In the genomic region with DNA sequence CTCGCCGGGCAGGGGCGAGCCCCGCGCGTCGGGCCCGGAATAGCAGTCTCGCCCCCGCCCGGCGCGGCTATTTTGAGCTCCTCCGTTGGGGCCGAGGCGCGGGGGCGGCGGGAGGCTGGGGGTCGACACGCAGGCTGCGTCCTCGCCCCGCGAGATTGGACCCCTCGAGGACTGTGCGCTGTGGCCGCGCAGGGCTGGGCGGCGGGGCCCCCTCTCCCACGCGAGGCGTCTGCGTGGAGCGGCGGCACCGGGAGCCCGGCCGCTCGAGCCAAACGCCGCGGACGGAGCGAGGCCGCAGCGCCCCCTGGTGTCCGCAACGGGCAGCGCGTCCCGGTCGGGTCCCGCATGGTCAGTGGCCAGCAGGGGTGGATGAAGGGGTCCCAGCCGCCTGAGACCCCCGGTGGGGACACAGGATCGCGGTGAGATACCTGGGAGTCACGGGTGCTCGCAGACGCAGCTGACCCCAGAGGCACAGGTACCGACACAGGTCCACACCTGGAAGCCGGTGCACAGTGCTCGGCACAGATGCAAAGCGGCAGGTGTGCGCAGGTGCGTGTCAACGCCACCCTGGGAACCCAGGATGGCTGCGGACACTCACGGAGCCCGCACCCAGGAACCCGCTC, we compare ENCODE assay signal across 1 cellular context.
TF ChIP-seq lines count a peak whose summit lies in the region.

No MANE protein-coding gene starts in this region.

TF ChIP-seq in GM12878, 131 proteins besides CTCF, POLR2A, EP300 and RAD21 (continued from another document and continues in another):
- TF ChIP-seq, protein P1, sequence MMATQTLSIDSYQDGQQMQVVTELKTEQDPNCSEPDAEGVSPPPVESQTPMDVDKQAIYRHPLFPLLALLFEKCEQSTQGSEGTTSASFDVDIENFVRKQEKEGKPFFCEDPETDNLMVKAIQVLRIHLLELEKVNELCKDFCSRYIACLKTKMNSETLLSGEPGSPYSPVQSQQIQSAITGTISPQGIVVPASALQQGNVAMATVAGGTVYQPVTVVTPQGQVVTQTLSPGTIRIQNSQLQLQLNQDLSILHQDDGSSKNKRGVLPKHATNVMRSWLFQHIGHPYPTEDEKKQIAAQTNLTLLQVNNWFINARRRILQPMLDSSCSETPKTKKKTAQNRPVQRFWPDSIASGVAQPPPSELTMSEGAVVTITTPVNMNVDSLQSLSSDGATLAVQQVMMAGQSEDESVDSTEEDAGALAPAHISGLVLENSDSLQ (IDR thresholded peaks at IDR 0.05): no peak
- peak in 1 of 2 experiments; percentile 93; a peak in 2 of 3 replicates for TF ChIP-seq EGR1 (IDR thresholded peaks at IDR 0.05; ENCODE audit: borderline replicate concordance in 1 of 2, low read depth in 2 of 2, low read length in 2 of 2)
- peak; percentile 85 for TF ChIP-seq SMC3 (IDR thresholded peaks at IDR 0.05; ENCODE audit: borderline replicate concordance, low read length)
- TF ChIP-seq, protein P2, sequence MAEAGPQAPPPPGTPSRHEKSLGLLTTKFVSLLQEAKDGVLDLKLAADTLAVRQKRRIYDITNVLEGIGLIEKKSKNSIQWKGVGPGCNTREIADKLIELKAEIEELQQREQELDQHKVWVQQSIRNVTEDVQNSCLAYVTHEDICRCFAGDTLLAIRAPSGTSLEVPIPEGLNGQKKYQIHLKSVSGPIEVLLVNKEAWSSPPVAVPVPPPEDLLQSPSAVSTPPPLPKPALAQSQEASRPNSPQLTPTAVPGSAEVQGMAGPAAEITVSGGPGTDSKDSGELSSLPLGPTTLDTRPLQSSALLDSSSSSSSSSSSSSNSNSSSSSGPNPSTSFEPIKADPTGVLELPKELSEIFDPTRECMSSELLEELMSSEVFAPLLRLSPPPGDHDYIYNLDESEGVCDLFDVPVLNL (IDR thresholded peaks at IDR 0.05; ENCODE audit: low read depth, low read length): no peak
- no peak for TF ChIP-seq PAX8 (IDR thresholded peaks at IDR 0.05)
- TF ChIP-seq FOXM1 (IDR thresholded peaks at IDR 0.05; ENCODE audit: low read depth, low read length): no peak
- no peak for TF ChIP-seq CREB1 (IDR thresholded peaks at IDR 0.05; ENCODE audit: low read depth)
- peak; percentile 99 for TF ChIP-seq LARP7 (IDR thresholded peaks at IDR 0.05)
- TF ChIP-seq SUPT20H (IDR thresholded peaks at IDR 0.05; ENCODE audit: borderline replicate concordance, control insufficient read depth, low read depth, low read length): no peak
- TF ChIP-seq MYC (IDR thresholded peaks at IDR 0.05; ENCODE audit: insufficient read depth, insufficient read length, insufficient replicate concordance, low read length, severe bottlenecking): no peak
- peak; percentile 89; the same call in 1 of the 2 replicates for TF ChIP-seq ZNF207 (IDR thresholded peaks at IDR 0.05; ENCODE audit: borderline replicate concordance)
- TF ChIP-seq ELK1 (IDR thresholded peaks at IDR 0.05; ENCODE audit: low read depth, low read length): no peak
- no peak for TF ChIP-seq FOXK2 (IDR thresholded peaks at IDR 0.05)
- no peak for TF ChIP-seq CHD1 (IDR thresholded peaks at IDR 0.05; ENCODE audit: low read depth, low read length)
- no peak for TF ChIP-seq TCF12 (IDR thresholded peaks at IDR 0.05; ENCODE audit: low read depth, low read length)
- TF ChIP-seq FOS (IDR thresholded peaks at IDR 0.05; ENCODE audit: borderline replicate concordance, extremely low read depth, insufficient read length): no peak
- no peak for TF ChIP-seq PAX5 (IDR thresholded peaks at IDR 0.05; ENCODE audit: borderline replicate concordance, low read depth, low read length)
- peak; percentile 83 for TF ChIP-seq MEF2A (IDR thresholded peaks at IDR 0.05; ENCODE audit: insufficient read depth, low read depth, low read length)
- TF ChIP-seq IKZF1 (conservative IDR thresholded peaks at IDR 0.05): peak; percentile 91
- TF ChIP-seq NFXL1 (IDR thresholded peaks at IDR 0.05; ENCODE audit: borderline replicate concordance): no peak; the same call in 1 of the 2 replicates
- no peak for TF ChIP-seq ZNF274 (IDR thresholded peaks at IDR 0.05; ENCODE audit: insufficient read depth, insufficient read length)
- TF ChIP-seq ETV6 (conservative IDR thresholded peaks at IDR 0.05 in 1 of 2, IDR thresholded peaks at IDR 0.05 in 1 of 2; ENCODE audit: borderline replicate concordance in 1 of 2, low read depth in 1 of 2): no peak
- TF ChIP-seq ZSCAN29 (IDR thresholded peaks at IDR 0.05): peak; percentile 63; the same call in 1 of the 2 replicates
- no peak for TF ChIP-seq KAT2A (conservative IDR thresholded peaks at IDR 0.05; ENCODE audit: control insufficient read depth, low read depth, low read length)
- TF ChIP-seq NFYA (IDR thresholded peaks at IDR 0.05; ENCODE audit: borderline replicate concordance, low read depth, low read length): no peak
- TF ChIP-seq ZNF24 (IDR thresholded peaks at IDR 0.05): no peak
- TF ChIP-seq, protein P3, sequence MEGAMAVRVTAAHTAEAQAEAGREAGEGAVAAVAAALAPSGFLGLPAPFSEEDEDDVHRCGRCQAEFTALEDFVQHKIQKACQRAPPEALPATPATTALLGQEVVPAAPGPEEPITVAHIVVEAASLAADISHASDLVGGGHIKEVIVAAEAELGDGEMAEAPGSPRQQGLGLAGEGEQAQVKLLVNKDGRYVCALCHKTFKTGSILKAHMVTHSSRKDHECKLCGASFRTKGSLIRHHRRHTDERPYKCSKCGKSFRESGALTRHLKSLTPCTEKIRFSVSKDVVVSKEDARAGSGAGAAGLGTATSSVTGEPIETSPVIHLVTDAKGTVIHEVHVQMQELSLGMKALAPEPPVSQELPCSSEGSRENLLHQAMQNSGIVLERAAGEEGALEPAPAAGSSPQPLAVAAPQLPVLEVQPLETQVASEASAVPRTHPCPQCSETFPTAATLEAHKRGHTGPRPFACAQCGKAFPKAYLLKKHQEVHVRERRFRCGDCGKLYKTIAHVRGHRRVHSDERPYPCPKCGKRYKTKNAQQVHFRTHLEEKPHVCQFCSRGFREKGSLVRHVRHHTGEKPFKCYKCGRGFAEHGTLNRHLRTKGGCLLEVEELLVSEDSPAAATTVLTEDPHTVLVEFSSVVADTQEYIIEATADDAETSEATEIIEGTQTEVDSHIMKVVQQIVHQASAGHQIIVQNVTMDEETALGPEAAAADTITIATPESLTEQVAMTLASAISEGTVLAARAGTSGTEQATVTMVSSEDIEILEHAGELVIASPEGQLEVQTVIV (IDR thresholded peaks at IDR 0.05; ENCODE audit: borderline replicate concordance, partially characterized antibody): no peak
- TF ChIP-seq NRF1 (conservative IDR thresholded peaks at IDR 0.05; ENCODE audit: low read depth, low read length): no peak
- no peak for TF ChIP-seq SUZ12 (IDR thresholded peaks at IDR 0.05; ENCODE audit: unreplicated experiment)
- TF ChIP-seq GABPA (IDR thresholded peaks at IDR 0.05; ENCODE audit: low read depth): no peak
- TF ChIP-seq RAD51 (IDR thresholded peaks at IDR 0.05): no peak
- TF ChIP-seq, protein P4, sequence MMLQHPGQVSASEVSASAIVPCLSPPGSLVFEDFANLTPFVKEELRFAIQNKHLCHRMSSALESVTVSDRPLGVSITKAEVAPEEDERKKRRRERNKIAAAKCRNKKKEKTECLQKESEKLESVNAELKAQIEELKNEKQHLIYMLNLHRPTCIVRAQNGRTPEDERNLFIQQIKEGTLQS (IDR thresholded peaks at IDR 0.05; ENCODE audit: borderline replicate concordance, extremely low read depth, low read depth, low read length): no peak
- TF ChIP-seq, protein P5, sequence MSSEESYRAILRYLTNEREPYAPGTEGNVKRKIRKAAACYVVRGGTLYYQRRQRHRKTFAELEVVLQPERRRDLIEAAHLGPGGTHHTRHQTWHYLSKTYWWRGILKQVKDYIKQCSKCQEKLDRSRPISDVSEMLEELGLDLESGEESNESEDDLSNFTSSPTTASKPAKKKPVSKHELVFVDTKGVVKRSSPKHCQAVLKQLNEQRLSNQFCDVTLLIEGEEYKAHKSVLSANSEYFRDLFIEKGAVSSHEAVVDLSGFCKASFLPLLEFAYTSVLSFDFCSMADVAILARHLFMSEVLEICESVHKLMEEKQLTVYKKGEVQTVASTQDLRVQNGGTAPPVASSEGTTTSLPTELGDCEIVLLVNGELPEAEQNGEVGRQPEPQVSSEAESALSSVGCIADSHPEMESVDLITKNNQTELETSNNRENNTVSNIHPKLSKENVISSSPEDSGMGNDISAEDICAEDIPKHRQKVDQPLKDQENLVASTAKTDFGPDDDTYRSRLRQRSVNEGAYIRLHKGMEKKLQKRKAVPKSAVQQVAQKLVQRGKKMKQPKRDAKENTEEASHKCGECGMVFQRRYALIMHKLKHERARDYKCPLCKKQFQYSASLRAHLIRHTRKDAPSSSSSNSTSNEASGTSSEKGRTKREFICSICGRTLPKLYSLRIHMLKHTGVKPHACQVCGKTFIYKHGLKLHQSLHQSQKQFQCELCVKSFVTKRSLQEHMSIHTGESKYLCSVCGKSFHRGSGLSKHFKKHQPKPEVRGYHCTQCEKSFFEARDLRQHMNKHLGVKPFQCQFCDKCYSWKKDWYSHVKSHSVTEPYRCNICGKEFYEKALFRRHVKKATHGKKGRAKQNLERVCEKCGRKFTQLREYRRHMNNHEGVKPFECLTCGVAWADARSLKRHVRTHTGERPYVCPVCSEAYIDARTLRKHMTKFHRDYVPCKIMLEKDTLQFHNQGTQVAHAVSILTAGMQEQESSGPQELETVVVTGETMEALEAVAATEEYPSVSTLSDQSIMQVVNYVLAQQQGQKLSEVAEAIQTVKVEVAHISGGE (CRISPR knock-in tag; IDR thresholded peaks at IDR 0.05): no peak
- peak; percentile 75 for TF ChIP-seq MEF2B (IDR thresholded peaks at IDR 0.05; ENCODE audit: partially characterized antibody, poor library complexity, severe bottlenecking)
- TF ChIP-seq BMI1 (IDR thresholded peaks at IDR 0.05; ENCODE audit: borderline replicate concordance): no peak
- TF ChIP-seq BRCA1 (IDR thresholded peaks at IDR 0.05; ENCODE audit: low read depth, low read length): no peak
- TF ChIP-seq RCOR1 (conservative IDR thresholded peaks at IDR 0.05; ENCODE audit: low read depth, low read length): no peak
- TF ChIP-seq, protein P6, sequence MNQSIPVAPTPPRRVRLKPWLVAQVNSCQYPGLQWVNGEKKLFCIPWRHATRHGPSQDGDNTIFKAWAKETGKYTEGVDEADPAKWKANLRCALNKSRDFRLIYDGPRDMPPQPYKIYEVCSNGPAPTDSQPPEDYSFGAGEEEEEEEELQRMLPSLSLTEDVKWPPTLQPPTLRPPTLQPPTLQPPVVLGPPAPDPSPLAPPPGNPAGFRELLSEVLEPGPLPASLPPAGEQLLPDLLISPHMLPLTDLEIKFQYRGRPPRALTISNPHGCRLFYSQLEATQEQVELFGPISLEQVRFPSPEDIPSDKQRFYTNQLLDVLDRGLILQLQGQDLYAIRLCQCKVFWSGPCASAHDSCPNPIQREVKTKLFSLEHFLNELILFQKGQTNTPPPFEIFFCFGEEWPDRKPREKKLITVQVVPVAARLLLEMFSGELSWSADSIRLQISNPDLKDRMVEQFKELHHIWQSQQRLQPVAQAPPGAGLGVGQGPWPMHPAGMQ (IDR thresholded peaks at IDR 0.05; ENCODE audit: borderline replicate concordance): no peak
- no peak for TF ChIP-seq SRF (IDR thresholded peaks at IDR 0.05; ENCODE audit: low read depth in 2 of 2, low read length in 2 of 2)
- no peak for TF ChIP-seq HDAC6 (IDR thresholded peaks at IDR 0.05; ENCODE audit: unreplicated experiment)
- no peak for TF ChIP-seq POU2F2 (IDR thresholded peaks at IDR 0.05; ENCODE audit: borderline replicate concordance, low read depth, low read length)
- no peak for TF ChIP-seq IKZF2 (IDR thresholded peaks at IDR 0.05)
- TF ChIP-seq, protein P7, sequence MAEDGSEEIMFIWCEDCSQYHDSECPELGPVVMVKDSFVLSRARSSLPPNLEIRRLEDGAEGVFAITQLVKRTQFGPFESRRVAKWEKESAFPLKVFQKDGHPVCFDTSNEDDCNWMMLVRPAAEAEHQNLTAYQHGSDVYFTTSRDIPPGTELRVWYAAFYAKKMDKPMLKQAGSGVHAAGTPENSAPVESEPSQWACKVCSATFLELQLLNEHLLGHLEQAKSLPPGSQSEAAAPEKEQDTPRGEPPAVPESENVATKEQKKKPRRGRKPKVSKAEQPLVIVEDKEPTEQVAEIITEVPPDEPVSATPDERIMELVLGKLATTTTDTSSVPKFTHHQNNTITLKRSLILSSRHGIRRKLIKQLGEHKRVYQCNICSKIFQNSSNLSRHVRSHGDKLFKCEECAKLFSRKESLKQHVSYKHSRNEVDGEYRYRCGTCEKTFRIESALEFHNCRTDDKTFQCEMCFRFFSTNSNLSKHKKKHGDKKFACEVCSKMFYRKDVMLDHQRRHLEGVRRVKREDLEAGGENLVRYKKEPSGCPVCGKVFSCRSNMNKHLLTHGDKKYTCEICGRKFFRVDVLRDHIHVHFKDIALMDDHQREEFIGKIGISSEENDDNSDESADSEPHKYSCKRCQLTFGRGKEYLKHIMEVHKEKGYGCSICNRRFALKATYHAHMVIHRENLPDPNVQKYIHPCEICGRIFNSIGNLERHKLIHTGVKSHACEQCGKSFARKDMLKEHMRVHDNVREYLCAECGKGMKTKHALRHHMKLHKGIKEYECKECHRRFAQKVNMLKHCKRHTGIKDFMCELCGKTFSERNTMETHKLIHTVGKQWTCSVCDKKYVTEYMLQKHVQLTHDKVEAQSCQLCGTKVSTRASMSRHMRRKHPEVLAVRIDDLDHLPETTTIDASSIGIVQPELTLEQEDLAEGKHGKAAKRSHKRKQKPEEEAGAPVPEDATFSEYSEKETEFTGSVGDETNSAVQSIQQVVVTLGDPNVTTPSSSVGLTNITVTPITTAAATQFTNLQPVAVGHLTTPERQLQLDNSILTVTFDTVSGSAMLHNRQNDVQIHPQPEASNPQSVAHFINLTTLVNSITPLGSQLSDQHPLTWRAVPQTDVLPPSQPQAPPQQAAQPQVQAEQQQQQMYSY (CRISPR knock-in tag; IDR thresholded peaks at IDR 0.05): no peak
- TF ChIP-seq, protein P8, sequence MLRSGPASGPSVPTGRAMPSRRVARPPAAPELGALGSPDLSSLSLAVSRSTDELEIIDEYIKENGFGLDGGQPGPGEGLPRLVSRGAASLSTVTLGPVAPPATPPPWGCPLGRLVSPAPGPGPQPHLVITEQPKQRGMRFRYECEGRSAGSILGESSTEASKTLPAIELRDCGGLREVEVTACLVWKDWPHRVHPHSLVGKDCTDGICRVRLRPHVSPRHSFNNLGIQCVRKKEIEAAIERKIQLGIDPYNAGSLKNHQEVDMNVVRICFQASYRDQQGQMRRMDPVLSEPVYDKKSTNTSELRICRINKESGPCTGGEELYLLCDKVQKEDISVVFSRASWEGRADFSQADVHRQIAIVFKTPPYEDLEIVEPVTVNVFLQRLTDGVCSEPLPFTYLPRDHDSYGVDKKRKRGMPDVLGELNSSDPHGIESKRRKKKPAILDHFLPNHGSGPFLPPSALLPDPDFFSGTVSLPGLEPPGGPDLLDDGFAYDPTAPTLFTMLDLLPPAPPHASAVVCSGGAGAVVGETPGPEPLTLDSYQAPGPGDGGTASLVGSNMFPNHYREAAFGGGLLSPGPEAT (IDR thresholded peaks at IDR 0.05; ENCODE audit: low read depth): no peak
- peak; percentile 26 for TF ChIP-seq SP1 (IDR thresholded peaks at IDR 0.05; ENCODE audit: low read depth, low read length)
- TF ChIP-seq NR2F1 (conservative IDR thresholded peaks at IDR 0.05): peak; percentile 79
- no peak for TF ChIP-seq RFX5 (IDR thresholded peaks at IDR 0.05; ENCODE audit: low read depth, low read length)
- TF ChIP-seq CREM (IDR thresholded peaks at IDR 0.05; ENCODE audit: low read depth): no peak
- no peak for TF ChIP-seq WRNIP1 (IDR thresholded peaks at IDR 0.05; ENCODE audit: borderline replicate concordance, low read depth, low read length)
